Comparison of ENCODE assay signal across 22 cellular contexts in the genomic region with DNA sequence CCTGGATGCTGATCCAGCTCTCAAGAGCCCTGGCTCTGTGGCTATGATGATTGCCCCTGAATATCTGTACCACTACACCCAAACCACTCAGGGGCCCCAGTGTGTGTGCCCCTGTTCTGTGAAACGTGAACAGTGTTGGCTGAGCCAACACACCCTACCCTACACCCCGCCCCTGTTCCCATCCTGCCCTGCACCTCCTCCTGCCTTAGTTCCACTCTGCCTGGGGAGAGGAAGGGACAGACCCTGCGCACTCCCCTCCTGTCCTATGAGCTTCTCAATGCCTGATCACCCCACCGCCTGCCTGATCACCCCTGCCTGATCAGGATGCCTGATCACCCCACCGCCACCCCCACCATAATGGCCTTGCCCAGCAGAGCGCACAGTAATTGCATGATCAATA.
DNase-seq lines count a peak whose midpoint lies in the region; ATAC-seq, FAIRE-seq and TF ChIP-seq lines count a peak whose summit lies in the region.
"Had no signal": no experiment of that assay in that cellular context is flagged by ENCODE, and none has a peak within 500 bp of the region (broad histone marks: within the 10 kb centered on the region; RNA-seq: fewer than 3 reads in every experiment).

No MANE protein-coding gene starts in this region.

- H3K36me3 ChIP-seq in right atrium auricular region (no peaks in the 10 kb centered on the region), neural progenitor cell (no peaks in the 10 kb centered on the region)
- H3K36me3 ChIP-seq: MG63 had no signal

- DNase-seq in Right ventricle myocardium superior = no peak
- DNase-seq in right atrium auricular region (ENCODE audit: low spot score) = no peak
- no peak for DNase-seq in HTR-8/SVneo (ENCODE audit: insufficient read length, low spot score)
- DNase-seq in neural progenitor cell (ENCODE audit: low spot score) = no peak
- DNase-seq in stimulated activated naive B cell treated with anti-CD40 and anti-IgM and Interleukin-4, amounts not matched to agents 10 μg/mL and 1 μg/mL and 100 μg/mL, for 72 hours = no peak
- DNase-seq in H4 (ENCODE audit: low spot score) = no peak
- no peak for DNase-seq in NCI-H1436 (lab: John Stamatoyannopoulos, UW)
- DNase-seq: Caco-2; CD4-positive, alpha-beta memory T cell; DMS 273 treated with DMSO at 0.1 percent for 48 hours; DMS79 treated with DMSO at 0.1 percent for 48 hours; H9; HFFc6; Kasumi-1; MG63; NCI-H1048; NCI-H1436 treated with DMSO at 0.1 percent for 48 hours; NCI-H2029 treated with DMSO at 0.1 percent for 48 hours; NCI-H226; NCI-H510A treated with DMSO at 0.1 percent for 48 hours; SHP77 treated with DMSO at 0.1 percent for 48 hours had no signal

- H3K27ac ChIP-seq in right atrium auricular region (no peak overlapping the region), neural progenitor cell (no peak overlapping the region)
- H3K27ac ChIP-seq: SK-N-MC had no signal

- H3K79me2 ChIP-seq in neural progenitor cell (ENCODE audit: low read depth) = no peaks in the 10 kb centered on the region

- H3K27me3 Mint-ChIP-seq in neural progenitor cell (ENCODE audit: insufficient read depth, low read depth) = peaks cover 9% of the 10 kb centered on the region
- peaks cover 16 to 21% of the 10 kb centered on the region in 2 donors for H3K27me3 Mint-ChIP-seq in stimulated activated naive B cell treated with anti-CD40 and anti-IgM and Interleukin-4, amounts not matched to agents 10 μg/mL and 1 μg/mL and 100 μg/mL, for 72 hours

- no peak overlapping the region for H2AFZ ChIP-seq in neural progenitor cell (replicated peaks)

- H3K4me1 ChIP-seq in right atrium auricular region = peaks cover 0 to 47% of the 10 kb centered on the region in 2 donors
- peaks cover 16% of the 10 kb centered on the region for H3K4me1 ChIP-seq in neural progenitor cell

- peak; percentile 17 for ATAC-seq in Right ventricle myocardium superior (ENCODE audit: poor library complexity)
- ATAC-seq in stimulated activated naive B cell treated with anti-CD40 and anti-IgM and Interleukin-4, amounts not matched to agents 10 μg/mL and 1 μg/mL and 100 μg/mL, for 72 hours (replicated peaks) = no peak

- no peak overlapping the region for H3K9ac ChIP-seq in neural progenitor cell

- no peaks in the 10 kb centered on the region for H3K36me3 Mint-ChIP-seq in neural progenitor cell
- peaks cover 0 to 3% of the 10 kb centered on the region in 2 donors for H3K36me3 Mint-ChIP-seq in stimulated activated naive B cell treated with anti-CD40 and anti-IgM and Interleukin-4, amounts not matched to agents 10 μg/mL and 1 μg/mL and 100 μg/mL, for 72 hours
- H3K36me3 Mint-ChIP-seq: CD4-positive, alpha-beta memory T cell had no signal

- intact Hi-C loops in Right ventricle myocardium superior (cut with DNase I) = no loop called here

- FAIRE-seq in HTR-8/SVneo (lab: Jason Lieb, UNC) = peak; percentile 49

- H3K4me2 ChIP-seq in neural progenitor cell = no peak overlapping the region

- TF ChIP-seq CTCF in right atrium auricular region (IDR thresholded peaks at IDR 0.05) = no peak
- TF ChIP-seq CTCF in neural progenitor cell (IDR thresholded peaks at IDR 0.05) = no peak

- H3K4me3 ChIP-seq in right atrium auricular region = no peak overlapping the region
- no peak overlapping the region for H3K4me3 ChIP-seq in neural progenitor cell
- H3K4me3 ChIP-seq: MG63, SK-N-MC had no signal

- H3K4me3 Mint-ChIP-seq in neural progenitor cell = peak overlapping the region; percentile 7
- H3K4me3 Mint-ChIP-seq in stimulated activated naive B cell treated with anti-CD40 and anti-IgM and Interleukin-4, amounts not matched to agents 10 μg/mL and 1 μg/mL and 100 μg/mL, for 72 hours = no peak overlapping the region
- H3K4me3 Mint-ChIP-seq: CD4-positive, alpha-beta memory T cell; H9; HFFc6 had no signal

- H3K9me3 ChIP-seq in right atrium auricular region = no peaks in the 10 kb centered on the region
- H3K9me3 ChIP-seq in neural progenitor cell (ENCODE audit: low read depth) = no peaks in the 10 kb centered on the region
- H3K9me3 ChIP-seq: Caco-2, MG63 had no signal

- H3K9me3 Mint-ChIP-seq in neural progenitor cell = no peaks in the 10 kb centered on the region
- H3K9me3 Mint-ChIP-seq in stimulated activated naive B cell treated with anti-CD40 and anti-IgM and Interleukin-4, amounts not matched to agents 10 μg/mL and 1 μg/mL and 100 μg/mL, for 72 hours = no peaks in the 10 kb centered on the region
- H3K9me3 Mint-ChIP-seq: CD4-positive, alpha-beta memory T cell; H9; HFFc6 had no signal

- no peaks in the 10 kb centered on the region for H4K20me1 ChIP-seq in neural progenitor cell (ENCODE audit: low read depth)

- no peaks in the 10 kb centered on the region for H3K27me3 ChIP-seq in right atrium auricular region
- no peaks in the 10 kb centered on the region for H3K27me3 ChIP-seq in neural progenitor cell
- H3K27me3 ChIP-seq: MG63 had no signal

- H3K27ac Mint-ChIP-seq in neural progenitor cell = no peak overlapping the region
- peak overlapping the region; percentile 9 for H3K27ac Mint-ChIP-seq in stimulated activated naive B cell treated with anti-CD40 and anti-IgM and Interleukin-4, amounts not matched to agents 10 μg/mL and 1 μg/mL and 100 μg/mL, for 72 hours
- H3K27ac Mint-ChIP-seq: CD4-positive, alpha-beta memory T cell; HFFc6 had no signal

- H3K4me1 Mint-ChIP-seq in neural progenitor cell = peaks cover 43% of the 10 kb centered on the region
- peaks cover 34 to 38% of the 10 kb centered on the region in 2 donors for H3K4me1 Mint-ChIP-seq in stimulated activated naive B cell treated with anti-CD40 and anti-IgM and Interleukin-4, amounts not matched to agents 10 μg/mL and 1 μg/mL and 100 μg/mL, for 72 hours
- H3K4me1 Mint-ChIP-seq: CD4-positive, alpha-beta memory T cell had no signal

- peaks cover 8% of the 10 kb centered on the region for H3F3A ChIP-seq in neural progenitor cell (ENCODE audit: low read depth)
